18 cellular contexts compared by ENCODE assay signal in the genomic region with DNA sequence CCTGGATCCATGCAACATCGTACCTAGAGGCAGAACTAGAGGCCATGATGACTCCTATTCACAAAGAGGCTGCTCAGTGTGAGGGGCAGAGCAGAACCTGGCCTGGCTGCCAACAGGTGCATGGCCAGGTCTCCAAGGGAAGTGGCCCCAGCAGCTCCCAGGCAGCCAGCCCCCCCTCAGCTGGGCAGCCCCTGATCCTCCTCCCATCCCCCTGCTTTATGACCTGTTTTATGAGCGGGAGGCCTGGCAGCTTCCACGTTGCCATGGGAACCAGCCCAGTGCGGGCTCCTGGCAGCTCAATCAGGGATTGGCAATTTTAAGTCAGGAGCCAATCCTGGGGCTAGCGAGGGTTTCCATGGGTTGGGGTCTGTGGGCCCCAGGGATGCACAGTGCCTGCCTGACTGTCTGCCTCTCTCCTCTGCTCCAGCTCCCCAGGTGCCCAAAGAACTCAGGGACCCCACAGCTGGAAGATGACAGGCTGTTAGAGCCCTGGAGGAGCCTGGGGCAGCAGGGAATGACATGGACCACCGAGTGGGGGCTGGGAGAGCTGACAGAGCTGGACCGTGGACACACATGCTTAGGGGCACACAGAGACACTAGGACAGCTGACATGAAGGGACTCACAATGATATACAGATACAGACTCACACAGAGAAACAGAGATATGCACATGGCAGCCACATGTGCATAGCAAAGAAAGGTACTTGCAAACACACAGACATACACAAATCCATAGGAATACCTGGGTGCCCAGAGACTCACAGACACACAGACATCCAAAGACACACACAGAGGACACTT. TPM values are rescaled to one million over a fixed set of nuclear protein-coding genes. Genes with fewer than 3 reads are reported as not detected.
DNase-seq lines count a peak whose midpoint lies in the region; ATAC-seq lines count a peak whose summit lies in the region.
"Had no signal": no experiment of that assay in that cellular context is flagged by ENCODE, and none has a peak within 500 bp of the region (broad histone marks: within the 10 kb centered on the region; RNA-seq: fewer than 3 reads in every experiment).

No MANE protein-coding gene starts in this region.

- H3K27ac ChIP-seq in epithelial cell of prostate (peak overlapping the region; percentile 83), neuronal stem cell (replicated peaks; ENCODE audit: low read length) (no peak overlapping the region)
- H3K27ac ChIP-seq: colonic mucosa, suprapubic skin had no signal

- no peak overlapping the region for H3K4me2 ChIP-seq in neuronal stem cell (ENCODE audit: insufficient read depth, low read length, poor library complexity, severe bottlenecking)

- H3K9me3 Mint-ChIP-seq in activated naive CD4-positive, alpha-beta T cell treated with anti-CD3 and anti-CD28 coated beads, Interleukin-2, amount 50 U/mL, for 72 hours: no peaks in the 10 kb centered on the region
- H3K9me3 Mint-ChIP-seq: activated CD4-positive, alpha-beta T cell treated with anti-CD3 and anti-CD28 coated beads, Interleukin-2, amount 10 ng/mL, durations not matched to agents 24 days and 14 days; activated T-cell treated with anti-CD3 and anti-CD28 coated beads, Interleukin-2, amount 50 U/mL, for 4 hours had no signal

- no CpG with 5 or more reads among the region's 7 CpGs for WGBS in neuronal stem cell (ENCODE audit: extremely low coverage in 2 of 2, insufficient read length in 2 of 2, insufficient replicate concordance in 1 of 2), 2 donors

- peak overlapping the region in 1 of 2 donors; percentile 26 for H3K27ac Mint-ChIP-seq in activated naive CD4-positive, alpha-beta T cell treated with anti-CD3 and anti-CD28 coated beads, Interleukin-2, amount 50 U/mL, for 72 hours
- H3K27ac Mint-ChIP-seq: activated CD4-positive, alpha-beta T cell treated with anti-CD3 and anti-CD28 coated beads, Interleukin-2, amount 10 ng/mL, durations not matched to agents 24 days and 14 days had no signal

- no peak overlapping the region for H4K8ac ChIP-seq in neuronal stem cell (ENCODE audit: low read depth, low read length)

- peak overlapping the region; percentile 57 for H2BK5ac ChIP-seq in neuronal stem cell (ENCODE audit: low read length)

- H3K4ac ChIP-seq in neuronal stem cell (ENCODE audit: low read length): no peak overlapping the region

- H4K91ac ChIP-seq in neuronal stem cell (ENCODE audit: low read depth, low read length, poor library complexity): peak overlapping the region; percentile 15

- ATAC-seq in Right ventricle myocardium inferior: no peak
- ATAC-seq in GM19328 (IDR thresholded peaks at IDR 0.05; ENCODE audit: unreplicated experiment): no peak
- ATAC-seq in activated naive CD4-positive, alpha-beta T cell treated with anti-CD3 and anti-CD28 coated beads, Interleukin-2, amount 50 U/mL, for 72 hours: no peak
- ATAC-seq: activated T-cell treated with anti-CD3 and anti-CD28 coated beads, Interleukin-2, amount 50 U/mL, for 4 hours had no signal

- peak overlapping the region; percentile 12 for H2BK12ac ChIP-seq in neuronal stem cell (ENCODE audit: low read length)

- H3K27me3 ChIP-seq in H7 (ENCODE audit: control insufficient read depth, insufficient read depth, low read length) (no peaks in the 10 kb centered on the region; the same call in 1 of the 2 replicates), neuronal stem cell (ENCODE audit: control insufficient read depth in 3 of 3, insufficient read depth in 3 of 3, low read depth in 1 of 3, low read length in 3 of 3) (peaks cover 0 to 28% (median 0%) of the 10 kb centered on the region in 3 experiments)
- H3K27me3 ChIP-seq: colonic mucosa, suprapubic skin had no signal

- no peak overlapping the region for H3K14ac ChIP-seq in neuronal stem cell (ENCODE audit: low read length)

- peak overlapping the region; percentile 50 for H3K18ac ChIP-seq in neuronal stem cell (ENCODE audit: low read length)

- peak overlapping the region; percentile 12 for H2AK5ac ChIP-seq in neuronal stem cell (ENCODE audit: low read depth, low read length)

- no peaks in the 10 kb centered on the region for H3K9me3 ChIP-seq in neuronal stem cell (replicated peaks in 1 of 2; ENCODE audit: control insufficient read depth in 2 of 2, insufficient read depth in 1 of 2, low read depth in 1 of 2, low read length in 2 of 2)
- H3K9me3 ChIP-seq: colonic mucosa, suprapubic skin had no signal

- H2BK120ac ChIP-seq in neuronal stem cell (ENCODE audit: low read depth, low read length): no peak overlapping the region

- H3K23ac ChIP-seq in neuronal stem cell (ENCODE audit: low read depth, low read length, poor library complexity): no peak overlapping the region

- no peaks in the 10 kb centered on the region for H3K79me1 ChIP-seq in neuronal stem cell (ENCODE audit: low read depth, low read length)

- no peak overlapping the region for H2AFZ ChIP-seq in neuronal stem cell (ENCODE audit: low read length)

- H3K36me3 ChIP-seq in H7 (replicated peaks; ENCODE audit: control insufficient read depth, insufficient read depth, low read length) (no peaks in the 10 kb centered on the region), neuronal stem cell (replicated peaks in 1 of 2; ENCODE audit: control insufficient read depth in 2 of 2, insufficient read depth in 2 of 2, low read length in 2 of 2) (no peaks in the 10 kb centered on the region)
- H3K36me3 ChIP-seq: colonic mucosa, HAP-1, suprapubic skin had no signal

- H3K4me1 ChIP-seq in neuronal stem cell (ENCODE audit: control insufficient read depth in 2 of 2, insufficient read depth in 1 of 2, low read depth in 1 of 2, low read length in 2 of 2): peaks cover 9 to 14% of the 10 kb centered on the region in 2 donors
- H3K4me1 ChIP-seq: colonic mucosa, HAP-1 had no signal

- H3K4me3 ChIP-seq in H7 (ENCODE audit: insufficient read depth, low read depth, low read length) (no peak overlapping the region), neuronal stem cell (ENCODE audit: low read length in 2 of 2) (no peak overlapping the region)
- H3K4me3 ChIP-seq: colonic mucosa, HAP-1, suprapubic skin had no signal

- intact Hi-C loops in Right ventricle myocardium inferior (cut with DNase I): no loop called here

- no peak overlapping the region for H3K9ac ChIP-seq in neuronal stem cell (ENCODE audit: low read depth, low read length, poor library complexity)

- H3K36me3 Mint-ChIP-seq in activated naive CD4-positive, alpha-beta T cell treated with anti-CD3 and anti-CD28 coated beads, Interleukin-2, amount 50 U/mL, for 72 hours: no peaks in the 10 kb centered on the region

- H2BK15ac ChIP-seq in neuronal stem cell (ENCODE audit: low read length): peak overlapping the region; percentile 59

- DNase-seq in H7 (peak; percentile 62), NCI-H526 treated with DMSO at 0.1 percent for 48 hours (lab: John Stamatoyannopoulos, UW) (peak; percentile 12), epithelial cell of prostate (ENCODE audit: low read depth, low spot score) (no peak), neuronal stem cell (ENCODE audit: low spot score) (no peak), COLO829 (ENCODE audit: low spot score) (no peak), Right ventricle myocardium inferior (ENCODE audit: missing footprints) (no peak)
- no peak for DNase-seq in activated naive CD4-positive, alpha-beta T cell treated with anti-CD3 and anti-CD28 coated beads, Interleukin-2, amount 50 U/mL, for 72 hours (ENCODE audit: low spot score in 2 of 2)
- DNase-seq: activated CD4-positive, alpha-beta T cell treated with anti-CD3 and anti-CD28 coated beads, Interleukin-2, amount 10 ng/mL, durations not matched to agents 24 days and 14 days; activated T-cell treated with anti-CD3 and anti-CD28 coated beads, Interleukin-2, amount 50 U/mL, for 4 hours; AML-193; colonic mucosa; DMS79; mammary epithelial cell; NCI-H2029 treated with DMSO at 0.1 percent for 48 hours; stimulated activated CD4-positive, alpha-beta T cell treated with anti-CD3 and anti-CD28 coated beads, Interleukin-15, amount 100 ng/mL, for 24 hours had no signal

RNA-seq across cellular contexts. Expression of a gene that starts 56.5 kb away (rescaled TPM):
- total RNA-seq in H7 (2014; rRNA removed; shearing (Covaris generic)): 6.7 and 8.1 TPM in 2 replicates
- polyA plus RNA-seq in neuronal stem cell (2013, experiment 1 of 2): 8.4 TPM
- polyA plus RNA-seq in neuronal stem cell (2013, experiment 2 of 2): 8.4 TPM
- 20.9 TPM for total RNA-seq in Right ventricle myocardium inferior
- under 1 TPM in 1 of 2 donors, not detected in 1; 0.12 TPM for total RNA-seq in activated naive CD4-positive, alpha-beta T cell treated with anti-CD3 and anti-CD28 coated beads, Interleukin-2, amount 50 U/mL, for 72 hours

Comparison
In these comparisons a context has a peak if more than half of its experiments do, and no peak if none do; other contexts are left out.
1. DNase-seq: peak in H7 (single experiment) and NCI-H526 treated with DMSO at 0.1 percent for 48 hours (single experiment); none in epithelial cell of prostate (single experiment), neuronal stem cell (single experiment), COLO829 (single experiment), Right ventricle myocardium inferior (single experiment) and activated naive CD4-positive, alpha-beta T cell treated with anti-CD3 and anti-CD28 coated beads, Interleukin-2, amount 50 U/mL, for 72 hours (0 of 2).